In the genomic region with DNA sequence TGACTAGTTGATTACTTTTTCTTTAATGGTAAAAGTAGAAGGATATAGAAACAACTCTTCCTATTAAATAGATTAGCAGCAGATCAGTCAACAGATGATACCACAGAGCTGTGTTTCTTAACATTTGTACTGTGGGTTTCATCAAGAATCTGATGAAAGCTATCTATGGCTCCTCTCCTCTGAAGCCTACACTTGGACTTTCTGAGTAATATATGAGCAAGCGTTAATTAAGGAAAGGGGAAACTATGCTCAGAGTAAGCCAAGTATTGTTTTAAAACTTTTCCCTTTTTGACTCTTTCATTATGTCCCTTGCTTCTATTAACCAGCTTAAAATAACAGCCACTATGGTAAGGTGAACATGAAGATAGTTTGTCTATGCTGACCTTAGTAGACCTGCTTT, we compare ENCODE assay signal across 1 cellular context.
TF ChIP-seq lines count a peak whose summit lies in the region.

No MANE protein-coding gene starts in this region.

TF ChIP-seq in endothelial cell of umbilical vein, 7 proteins besides CTCF, POLR2A, EP300 and RAD21:
- TF ChIP-seq EZH2 (IDR thresholded peaks at IDR 0.05; ENCODE audit: borderline replicate concordance, low read depth, low read length, severe bottlenecking), result no peak
- TF ChIP-seq FOS (IDR thresholded peaks at IDR 0.05; ENCODE audit: borderline replicate concordance, insufficient read depth, low read length), result no peak
- no peak for TF ChIP-seq MAX (IDR thresholded peaks at IDR 0.05; ENCODE audit: insufficient read depth, insufficient read length)
- TF ChIP-seq POLR2AphosphoS5 (IDR thresholded peaks at IDR 0.05; ENCODE audit: insufficient read depth, low read depth, low read length), result no peak
- no peak for TF ChIP-seq GATA2 (IDR thresholded peaks at IDR 0.05; ENCODE audit: insufficient read depth, insufficient read length, low read depth, low read length)
- no peak for TF ChIP-seq JUN (IDR thresholded peaks at IDR 0.05; ENCODE audit: borderline replicate concordance, insufficient read depth, insufficient read length, low read depth)
- TF ChIP-seq MYC (IDR thresholded peaks at IDR 0.05; ENCODE audit: low read depth, low read length), result no peak
